ENCODE assay signal across 1 cellular context in genomic region chr6:105483492-105483891, GRCh38.
A peak's percentile ranks its signal among the peaks of the same experiment; 100 is the strongest.
TF ChIP-seq lines count a peak whose summit lies in the region.

No MANE protein-coding gene starts in this region.

TF ChIP-seq in IMR-90, 13 proteins besides CTCF, POLR2A, EP300 and RAD21 (continued from another document):
- TF ChIP-seq, protein P1, sequence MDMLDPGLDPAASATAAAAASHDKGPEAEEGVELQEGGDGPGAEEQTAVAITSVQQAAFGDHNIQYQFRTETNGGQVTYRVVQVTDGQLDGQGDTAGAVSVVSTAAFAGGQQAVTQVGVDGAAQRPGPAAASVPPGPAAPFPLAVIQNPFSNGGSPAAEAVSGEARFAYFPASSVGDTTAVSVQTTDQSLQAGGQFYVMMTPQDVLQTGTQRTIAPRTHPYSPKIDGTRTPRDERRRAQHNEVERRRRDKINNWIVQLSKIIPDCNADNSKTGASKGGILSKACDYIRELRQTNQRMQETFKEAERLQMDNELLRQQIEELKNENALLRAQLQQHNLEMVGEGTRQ (IDR thresholded peaks at IDR 0.05; ENCODE audit: low read depth, low read length) = no peak
- TF ChIP-seq CEBPB (IDR thresholded peaks at IDR 0.05; ENCODE audit: low read depth, low read length) = peak; percentile 59
TF ChIP-seq in IMR-90: peak in this region for 3.
